ENCODE assay signal across 9 cellular contexts in the genomic region with DNA sequence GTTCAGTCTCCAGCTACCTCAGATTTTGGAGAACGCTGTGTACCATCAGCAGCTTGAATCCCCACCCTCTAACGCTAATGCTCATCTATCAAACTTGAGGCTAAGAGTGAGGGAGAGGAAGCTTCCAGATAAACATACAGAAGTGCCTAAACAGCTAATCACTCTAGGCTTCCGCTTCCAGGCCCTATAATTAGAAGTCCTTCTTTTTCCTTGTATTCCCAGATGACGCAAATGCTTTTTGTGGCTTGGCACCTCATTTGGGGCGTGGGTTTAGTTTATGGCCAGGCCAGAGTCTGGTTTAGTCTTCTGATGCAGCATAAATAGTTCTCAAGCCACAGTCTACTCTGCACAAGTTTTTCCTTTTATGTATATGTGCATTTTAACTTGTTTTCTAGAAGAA.
DNase-seq lines count a peak whose midpoint lies in the region; ATAC-seq, FAIRE-seq and TF ChIP-seq lines count a peak whose summit lies in the region.
"Had no signal": no experiment of that assay in that cellular context is flagged by ENCODE, and none has a peak within 500 bp of the region (broad histone marks: within the 10 kb centered on the region; RNA-seq: fewer than 3 reads in every experiment).

No MANE protein-coding gene starts in this region.

- TF ChIP-seq EP300 in upper lobe of left lung (IDR thresholded peaks at IDR 0.05): peak in 3 of 4 donors; percentile 57 to 98 (median 96)

- ATAC-seq in left colon (peak; percentile 100), upper lobe of left lung (ENCODE audit: low FRiP score in 2 of 2) (peak; percentile 62 to 89), GM18861 (IDR thresholded peaks at IDR 0.05; ENCODE audit: unreplicated experiment) (no peak), HG03045 (IDR thresholded peaks at IDR 0.05; ENCODE audit: unreplicated experiment) (no peak)

- H3K27me3 ChIP-seq in MG63 (no peaks in the 10 kb centered on the region), bronchial epithelial cell (ENCODE audit: control insufficient read depth, insufficient read depth, low read length) (no peaks in the 10 kb centered on the region), upper lobe of left lung (no peaks in the 10 kb centered on the region)

- no peak for FAIRE-seq in bronchial epithelial cell (lab: Jason Lieb, UNC)

- intact Hi-C loops in left colon (cut with DNase I, micrococcal nuclease): no loop called here

- H3K4me3 ChIP-seq in MG63: no peak overlapping the region
- H3K4me3 ChIP-seq in bronchial epithelial cell (ENCODE audit: low read depth, low read length): no peak overlapping the region
- H3K4me3 ChIP-seq in upper lobe of left lung: no peak overlapping the region
- H3K4me3 ChIP-seq: skin epidermis had no signal

- WGBS in upper lobe of left lung, 2 donors: 48 to 66% methylated on average over 5 of the region's 5 CpGs

- H3K36me3 ChIP-seq in MG63 (no peaks in the 10 kb centered on the region), bronchial epithelial cell (ENCODE audit: control insufficient read depth, insufficient read depth, low read length) (no peaks in the 10 kb centered on the region), upper lobe of left lung (no peaks in the 10 kb centered on the region)

- no peaks in the 10 kb centered on the region for H3K9me3 ChIP-seq in MG63
- no peaks in the 10 kb centered on the region for H3K9me3 ChIP-seq in upper lobe of left lung

- peak overlapping the region; percentile 52 to 76 (median 70) for H3K27ac ChIP-seq in upper lobe of left lung

- TF ChIP-seq CTCF in bronchial epithelial cell (IDR thresholded peaks at IDR 0.05; ENCODE audit: insufficient read depth, low read length, severe bottlenecking) (no peak), upper lobe of left lung (IDR thresholded peaks at IDR 0.05) (no peak)

- DNase-seq in MG63 (peak; percentile 89), bronchial epithelial cell (ENCODE audit: low read depth) (peak; percentile 12), left colon (peak; percentile 69 to 83), upper lobe of left lung (peak in 1 of 2 donors; percentile 50), SIG-M5 treated with dmso at 0.1 percent for 504 hours (lab: John Stamatoyannopoulos, UW; ENCODE audit: unreplicated experiment) (no peak)
- DNase-seq: erythroblast had no signal

- no peak for TF ChIP-seq POLR2A in upper lobe of left lung (IDR thresholded peaks at IDR 0.05)

- peaks cover 0 to 18% (median 6%) of the 10 kb centered on the region in 4 donors for H3K4me1 ChIP-seq in upper lobe of left lung

Comparison
In these comparisons a context has a peak if more than half of its experiments do, and no peak if none do; other contexts are left out.
1. ATAC-seq: peak in left colon (single experiment) and upper lobe of left lung (2 of 2); none in GM18861 (single experiment) and HG03045 (single experiment).